Comparison of ENCODE assay signal across 7 cellular contexts in the genomic region with DNA sequence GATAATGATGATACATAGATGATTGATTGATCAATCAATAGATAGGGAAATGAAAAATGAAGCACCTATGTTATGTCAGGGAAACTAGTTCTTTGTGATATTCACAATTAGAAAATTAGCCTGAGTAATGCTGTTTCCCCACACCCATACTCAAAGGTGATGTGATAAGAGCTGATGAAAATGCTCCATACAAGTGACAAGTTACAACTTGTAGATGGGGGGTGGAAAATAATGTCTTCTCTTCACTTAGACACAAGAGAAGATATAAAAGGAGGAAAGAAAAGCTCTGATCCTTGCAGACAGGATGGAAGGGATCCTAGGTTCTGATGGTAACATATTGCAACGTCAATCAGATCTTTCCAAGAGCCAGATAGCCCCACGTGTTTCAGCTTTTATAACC.
"Had no signal": no experiment of that assay in that cellular context is flagged by ENCODE, and none has a peak within 500 bp of the region (broad histone marks: within the 10 kb centered on the region; RNA-seq: fewer than 3 reads in every experiment).

No MANE protein-coding gene starts in this region.

- FAIRE-seq: H1, H54, HTR-8/SVneo had no signal

- H3K4me3 Mint-ChIP-seq: GM23338, H9 had no signal

- H3K9me3 Mint-ChIP-seq: GM23338, H9 had no signal

- DNase-seq: H9, HCEC 1CT, IMR-90 had no signal

- H2AFZ ChIP-seq: GM23338 had no signal

- H3K4me2 ChIP-seq: GM23338 had no signal

- H3K4me3 ChIP-seq: GM23338 had no signal
